11 cellular contexts compared by ENCODE assay signal in genomic region chr1:173409613-173410012, GRCh38.
DNase-seq lines count a peak whose midpoint lies in the region; ATAC-seq, FAIRE-seq and TF ChIP-seq lines count a peak whose summit lies in the region.
"Had no signal": no experiment of that assay in that cellular context is flagged by ENCODE, and none has a peak within 500 bp of the region (broad histone marks: within the 10 kb centered on the region; RNA-seq: fewer than 3 reads in every experiment).

No MANE protein-coding gene starts in this region.

- H4K20me1 ChIP-seq in HepG2 (ENCODE audit: insufficient read depth, low read length), result no peaks in the 10 kb centered on the region

- TF ChIP-seq EP300 in HepG2 (IDR thresholded peaks at IDR 0.05; ENCODE audit: low read depth in 2 of 2, low read length in 2 of 2), result no peak
- TF ChIP-seq EP300 in HepG2 (CRISPR knock-in tag; IDR thresholded peaks at IDR 0.05; ENCODE audit: borderline replicate concordance), result no peak

- H3K27me3 ChIP-seq in right lobe of liver (no peaks in the 10 kb centered on the region), HepG2 (ENCODE audit: control insufficient read depth in 1 of 2, insufficient read depth in 2 of 2, low read length in 2 of 2) (no peaks in the 10 kb centered on the region)

- DNase-seq in right lobe of liver, result no peak
- DNase-seq in HepG2 (ENCODE audit: low spot score), result no peak
- DNase-seq in head of caudate nucleus, result peak in 22 of 42 donors; percentile 13 to 59 (median 27)
- peak; percentile 31 for DNase-seq in urothelium cell line (ENCODE audit: low spot score)
- no peak for DNase-seq in mesenteric fat pad (ENCODE audit: low spot score)
- no peak for DNase-seq in NCI-H2227 treated with DMSO at 0.1 percent for 48 hours (lab: John Stamatoyannopoulos, UW)
- no peak for DNase-seq in Calu3
- DNase-seq: activated CD8-positive, alpha-beta memory T cell treated with anti-CD3 and anti-CD28 coated beads, Interleukin-2, amount 10 ng/mL, durations not matched to agents 7 days and 5 days; NCI-H146 had no signal

- CTCF ChIA-PET in HepG2 (lab: Yijun Ruan, JAX; ENCODE audit: low intra/inter-chr PET ratio, low total read pairs), result no interaction called here
- CTCF ChIA-PET in Calu3 (lab: Charles Lee), result no interaction called here

- TF ChIP-seq RAD21 in HepG2 (CRISPR knock-in tag; IDR thresholded peaks at IDR 0.05), result no peak

- POLR2A ChIA-PET in HepG2 (lab: Yijun Ruan, JAX), result no interaction called here

- no peak overlapping the region for H3K4me2 ChIP-seq in HepG2 (ENCODE audit: low read depth, low read length)

- intact Hi-C loops in right lobe of liver (cut with DNase I), result no loop called here
- intact Hi-C loops in HepG2 (cut with micrococcal nuclease; ENCODE audit: unreplicated experiment), result loop anchor here (5.0 kb wide), 1 partner anchor 662 kb away; no protein-coding TSS in a partner anchor
- intact Hi-C loops in head of caudate nucleus (cut with DNase I), result no loop called here
- intact Hi-C loops in Calu3 (cut with micrococcal nuclease; ENCODE audit: unreplicated experiment), result loop anchor here (5.0 kb wide), 2 partner anchors 152 to 582 kb away; no protein-coding TSS in a partner anchor

- TF ChIP-seq CTCF in right lobe of liver (IDR thresholded peaks at IDR 0.05) (no peak), HepG2 (CRISPR knock-in tag; IDR thresholded peaks at IDR 0.05) (no peak), Calu3 (IDR thresholded peaks at IDR 0.05; ENCODE audit: unreplicated experiment) (no peak)

- WGBS in right lobe of liver (ENCODE audit: insufficient coverage, low coverage, low lambda C conversion rate, missing lambda C conversion rate), result 53% methylated on average over 3 of the region's 3 CpGs
- WGBS in HepG2 (ENCODE audit: low lambda C conversion rate), result 90% methylated on average over 3 of the region's 3 CpGs

- H3K36me3 ChIP-seq in right lobe of liver, result no peaks in the 10 kb centered on the region
- H3K36me3 ChIP-seq in HepG2 (replicated peaks in 1 of 2; ENCODE audit: control insufficient read depth in 1 of 2, insufficient read depth in 2 of 2, low read length in 2 of 2), result no peaks in the 10 kb centered on the region

- H3K9me3 Mint-ChIP-seq in Calu3 (ENCODE audit: low read depth, unreplicated experiment), result no peaks in the 10 kb centered on the region

- in situ Hi-C loops in HepG2 (cut with HindIII; ENCODE audit: extremely low pct_ligation_motif_present, low pct_unique_long_range_greater_than_20kb), result loop anchor here (10.0 kb wide), 1 partner anchor 665 kb away; no protein-coding TSS in a partner anchor

- H3K9me3 ChIP-seq in right lobe of liver (no peaks in the 10 kb centered on the region), HepG2 (ENCODE audit: low read length) (no peaks in the 10 kb centered on the region)

- no peak overlapping the region for H3K4me3 Mint-ChIP-seq in Calu3 (ENCODE audit: low read depth, unreplicated experiment)
- H3K4me3 Mint-ChIP-seq: activated CD8-positive, alpha-beta memory T cell treated with anti-CD3 and anti-CD28 coated beads, Interleukin-2, amount 10 ng/mL, durations not matched to agents 7 days and 5 days had no signal

- H3K4me3 ChIP-seq in right lobe of liver, result no peak overlapping the region
- H3K4me3 ChIP-seq in HepG2 (replicated peaks in 1 of 3; ENCODE audit: insufficient read depth in 1 of 3, low read depth in 2 of 3, low read length in 3 of 3), result no peak overlapping the region

- no peaks in the 10 kb centered on the region for H3K4me1 ChIP-seq in right lobe of liver
- no peaks in the 10 kb centered on the region for H3K4me1 ChIP-seq in HepG2 (ENCODE audit: insufficient read depth, low read length)

- no peak for TF ChIP-seq POLR2A in right lobe of liver (IDR thresholded peaks at IDR 0.05)
- no peak for TF ChIP-seq POLR2A in HepG2 (IDR thresholded peaks at IDR 0.05; ENCODE audit: insufficient read depth in 1 of 2, low read depth in 2 of 2, low read length in 2 of 2)

- H3K27ac Mint-ChIP-seq in Calu3 (ENCODE audit: unreplicated experiment), result no peak overlapping the region

- H3K27me3 Mint-ChIP-seq in Calu3 (ENCODE audit: unreplicated experiment), result no peaks in the 10 kb centered on the region
- H3K27me3 Mint-ChIP-seq: activated CD8-positive, alpha-beta memory T cell treated with anti-CD3 and anti-CD28 coated beads, Interleukin-2, amount 10 ng/mL, durations not matched to agents 7 days and 5 days had no signal

- FAIRE-seq in HepG2 (lab: Jason Lieb, UNC) (no peak), urothelium cell line (lab: Jason Lieb, UNC) (no peak)
- FAIRE-seq: H1 had no signal

- peaks cover 8% of the 10 kb centered on the region for H3K36me3 Mint-ChIP-seq in Calu3 (ENCODE audit: insufficient read depth, unreplicated experiment)
- H3K36me3 Mint-ChIP-seq: activated CD8-positive, alpha-beta memory T cell treated with anti-CD3 and anti-CD28 coated beads, Interleukin-2, amount 10 ng/mL, durations not matched to agents 7 days and 5 days had no signal

- BruUV-seq in HepG2 (replicated peaks; lab: Mats Ljungman, UMichigan) (no TSS peak), Calu3 (replicated peaks; lab: Mats Ljungman, UMichigan) (no TSS peak)

- no peak overlapping the region for H3K9ac ChIP-seq in HepG2 (ENCODE audit: insufficient read depth, low read depth, low read length)

- no peak overlapping the region for H2AFZ ChIP-seq in HepG2 (ENCODE audit: low read length)

- H3K4me1 Mint-ChIP-seq in Calu3 (ENCODE audit: low read depth, unreplicated experiment), result peaks cover 24% of the 10 kb centered on the region

- ATAC-seq in right lobe of liver, result peak; percentile 60 to 71 (median 64)
- no peak for ATAC-seq in HepG2
- ATAC-seq in SK-N-SH treated with all-trans-retinoic acid at 6 μM for 48 hours, result peak; percentile 82

- H3K79me2 ChIP-seq in HepG2 (ENCODE audit: insufficient read depth, low read length), result no peaks in the 10 kb centered on the region

- no peak overlapping the region for H3K27ac ChIP-seq in right lobe of liver
- H3K27ac ChIP-seq in HepG2 (ENCODE audit: extremely low read length, insufficient read depth, low read length), result no peak overlapping the region

TF ChIP-seq in HepG2, 621 proteins besides CTCF, POLR2A, EP300 and RAD21 (continues in another document):
- TF ChIP-seq NAIF1 (CRISPR knock-in tag; IDR thresholded peaks at IDR 0.05; ENCODE audit: borderline replicate concordance) (no peak), ZNF350 (CRISPR knock-in tag; IDR thresholded peaks at IDR 0.05; ENCODE audit: borderline replicate concordance, low read depth) (no peak), THAP8 (CRISPR knock-in tag; IDR thresholded peaks at IDR 0.05; ENCODE audit: borderline replicate concordance) (no peak), ZNF232 (CRISPR knock-in tag; IDR thresholded peaks at IDR 0.05; ENCODE audit: borderline replicate concordance) (no peak), ELF4 (CRISPR knock-in tag; IDR thresholded peaks at IDR 0.05; ENCODE audit: borderline replicate concordance) (no peak), KLF12 (CRISPR knock-in tag; IDR thresholded peaks at IDR 0.05; ENCODE audit: borderline replicate concordance) (no peak), HNRNPLL (IDR thresholded peaks at IDR 0.05; ENCODE audit: low read depth, low read length, poor library complexity, severe bottlenecking) (no peak), PCBP1 (IDR thresholded peaks at IDR 0.05; ENCODE audit: borderline replicate concordance, low read depth, low read length) (no peak), DPF2 (CRISPR knock-in tag; IDR thresholded peaks at IDR 0.05; ENCODE audit: borderline replicate concordance, low read depth) (no peak), MAF1 (CRISPR knock-in tag; IDR thresholded peaks at IDR 0.05; ENCODE audit: borderline replicate concordance) (no peak), TMF1 (CRISPR knock-in tag; IDR thresholded peaks at IDR 0.05; ENCODE audit: low read depth) (no peak)

TF ChIP-seq in SK-N-SH treated with all-trans-retinoic acid at 6 μM for 48 hours, 23 proteins besides CTCF, POLR2A, EP300 and RAD21:
- no peak for TF ChIP-seq CREB5 (CRISPR knock-in tag; IDR thresholded peaks at IDR 0.05; ENCODE audit: low read depth)
- TF ChIP-seq ZNF8 (CRISPR knock-in tag; IDR thresholded peaks at IDR 0.05), result no peak
- no peak for TF ChIP-seq ZNF70 (CRISPR knock-in tag; IDR thresholded peaks at IDR 0.05)
- TF ChIP-seq PPARA (CRISPR knock-in tag; IDR thresholded peaks at IDR 0.05; ENCODE audit: borderline replicate concordance), result no peak
- no peak for TF ChIP-seq ISL1 (CRISPR knock-in tag; IDR thresholded peaks at IDR 0.05)

Comparison
In these comparisons a context has a peak if more than half of its experiments do, and no peak if none do; other contexts are left out.
1. intact Hi-C loops: an anchor here in HepG2 (5.0 kb wide) and Calu3 (5.0 kb wide); none called in right lobe of liver and head of caudate nucleus.
2. DNase-seq: peak in head of caudate nucleus (22 of 42) and urothelium cell line (single experiment); none in right lobe of liver (0 of 3), HepG2 (single experiment), mesenteric fat pad (single experiment), NCI-H2227 treated with DMSO at 0.1 percent for 48 hours (single experiment) and Calu3 (single experiment).